1 cellular context compared by ENCODE assay signal in the genomic region with DNA sequence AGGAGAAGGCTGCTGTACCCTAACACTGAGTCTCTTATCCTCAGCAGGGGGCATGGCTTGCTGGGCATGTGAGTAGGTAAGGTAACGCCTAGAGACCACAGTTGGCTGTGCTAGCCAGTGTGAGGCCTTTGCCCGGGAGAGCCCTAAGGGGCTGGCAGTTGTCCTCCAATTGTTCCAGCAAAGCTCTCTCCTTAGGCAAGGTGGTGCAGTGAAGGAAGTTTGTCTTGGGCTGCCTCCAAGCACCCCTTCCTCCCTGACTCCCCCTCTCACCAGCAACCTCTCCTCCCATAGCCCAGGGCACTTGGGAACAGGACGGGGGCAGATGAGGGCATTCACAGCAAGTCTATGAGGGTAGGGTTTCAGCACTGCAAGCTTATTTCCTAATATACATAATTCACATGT.
TF ChIP-seq lines count a peak whose summit lies in the region.

No MANE protein-coding gene starts in this region.

TF ChIP-seq in H1, 55 proteins besides CTCF, POLR2A, EP300 and RAD21:
- no peak for TF ChIP-seq SIRT6 (IDR thresholded peaks at IDR 0.05; ENCODE audit: low read length)
- peak; percentile 83 for TF ChIP-seq POLR2AphosphoS5 (IDR thresholded peaks at IDR 0.05; ENCODE audit: low read depth, low read length)
